Comparison of ENCODE assay signal across 16 cellular contexts in the genomic region with DNA sequence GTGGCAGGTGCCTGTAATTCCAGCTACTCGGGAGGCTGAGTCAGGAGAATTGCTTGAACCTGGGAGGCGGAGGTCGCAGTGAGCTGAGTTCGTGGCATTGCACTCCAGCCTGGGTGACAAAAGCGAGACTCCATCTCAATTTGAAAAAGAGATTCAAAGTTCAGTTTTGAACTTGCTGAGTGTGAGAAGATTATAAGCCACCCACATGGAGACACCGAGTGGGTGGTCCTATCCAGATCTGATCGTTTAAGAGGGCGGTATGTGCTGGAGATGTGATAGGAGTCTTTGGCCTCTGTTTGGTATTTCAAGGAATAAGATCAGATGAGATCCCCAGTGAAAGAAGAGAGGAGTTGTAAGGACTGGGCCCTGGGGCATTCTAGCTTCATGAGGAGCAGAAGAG. TPM values are rescaled to one million over a fixed set of nuclear protein-coding genes. Genes with fewer than 3 reads are reported as not detected.
DNase-seq lines count a peak whose midpoint lies in the region; ATAC-seq and TF ChIP-seq lines count a peak whose summit lies in the region.
"Had no signal": no experiment of that assay in that cellular context is flagged by ENCODE, and none has a peak within 500 bp of the region (broad histone marks: within the 10 kb centered on the region; RNA-seq: fewer than 3 reads in every experiment).

No MANE protein-coding gene starts in this region.

- H3K4me3 Mint-ChIP-seq in activated T-helper 2 cell treated with anti-CD3 and anti-CD28 coated beads, Interferon-gamma antibody, Interleukin-2, Interleukin-4, amounts not matched to agents 10 μg/mL and 5 μg/mL and 100 μg/mL, durations not matched to agents 14 hours and 24 hours and 36 hours (ENCODE audit: low read depth), result peak overlapping the region; percentile 0
- H3K4me3 Mint-ChIP-seq in glutamatergic neuron (ENCODE audit: unreplicated experiment), result no peak overlapping the region
- H3K4me3 Mint-ChIP-seq in naive thymus-derived CD8-positive, alpha-beta T cell, result no peak overlapping the region
- H3K4me3 Mint-ChIP-seq: CD8-positive, alpha-beta T cell had no signal

- intact Hi-C loops in activated T-helper 2 cell treated with anti-CD3 and anti-CD28 coated beads, Interferon-gamma antibody, Interleukin-2, Interleukin-4, amounts not matched to agents 10 μg/mL and 5 μg/mL and 100 μg/mL, durations not matched to agents 14 hours and 24 hours and 36 hours (cut with micrococcal nuclease), result no loop called here
- intact Hi-C loops in vagina (cut with DNase I), result no loop called here
- intact Hi-C loops in aorta (cut with DNase I), result no loop called here

- peaks cover 2% of the 10 kb centered on the region for H3K4me1 ChIP-seq in vagina
- H3K4me1 ChIP-seq in aorta (ENCODE audit: control insufficient read depth in 1 of 2, insufficient read depth in 2 of 2, low read length in 2 of 2), result no peaks in the 10 kb centered on the region
- H3K4me1 ChIP-seq: HAP-1 had no signal

- WGBS in aorta, 2 donors, result 92 to 96% methylated on average over 8 of the region's 8 CpGs

- no peak for ATAC-seq in activated naive CD4-positive, alpha-beta T cell treated with anti-CD3 and anti-CD28 coated beads, Interleukin-2, amount 50 U/mL, for 72 hours
- ATAC-seq in aorta (ENCODE audit: low FRiP score), result no peak
- no peak for ATAC-seq in naive thymus-derived CD8-positive, alpha-beta T cell
- ATAC-seq: CD8-positive, alpha-beta T cell had no signal

- peak overlapping the region; percentile 11 to 76 for H3K27ac Mint-ChIP-seq in activated naive CD4-positive, alpha-beta T cell treated with anti-CD3 and anti-CD28 coated beads, Interleukin-2, amount 50 U/mL, for 72 hours
- H3K27ac Mint-ChIP-seq in activated T-helper 2 cell treated with anti-CD3 and anti-CD28 coated beads, Interferon-gamma antibody, Interleukin-2, Interleukin-4, amounts not matched to agents 10 μg/mL and 5 μg/mL and 100 μg/mL, durations not matched to agents 14 hours and 24 hours and 36 hours, result peak overlapping the region; percentile 12
- H3K27ac Mint-ChIP-seq in glutamatergic neuron (ENCODE audit: unreplicated experiment), result peak overlapping the region; percentile 16
- peak overlapping the region in 4 of 10 donors; percentile 0 to 68 (median 35) for H3K27ac Mint-ChIP-seq in naive thymus-derived CD8-positive, alpha-beta T cell

- TF ChIP-seq POLR2A in vagina (IDR thresholded peaks at IDR 0.05), result no peak

- DNase-seq in activated naive CD4-positive, alpha-beta T cell treated with anti-CD3 and anti-CD28 coated beads, Interleukin-2, amount 50 U/mL, for 72 hours (ENCODE audit: low spot score in 2 of 2), result no peak
- no peak for DNase-seq in activated naive CD4-positive, alpha-beta T cell (lab: John Stamatoyannopoulos, UW)
- DNase-seq in activated T-helper 2 cell treated with anti-CD3 and anti-CD28 coated beads, Interferon-gamma antibody, Interleukin-2, Interleukin-4, amounts not matched to agents 10 μg/mL and 5 μg/mL and 100 μg/mL, durations not matched to agents 14 hours and 24 hours and 36 hours (ENCODE audit: low spot score), result no peak
- no peak for DNase-seq in glutamatergic neuron
- DNase-seq in vagina (ENCODE audit: extremely low spot score in 2 of 2), result peak; percentile 25 to 52
- DNase-seq in aorta, result no peak
- no peak for DNase-seq in naive thymus-derived CD8-positive, alpha-beta T cell
- DNase-seq: ACHN; CD8-positive, alpha-beta T cell; DMS79 treated with DMSO at 0.1 percent for 48 hours; IMR-90; Kasumi-1; NCI-H1105 treated with DMSO at 0.1 percent for 48 hours; NCI-H187 treated with DMSO at 0.1 percent for 48 hours; NCI-H510A treated with DMSO at 0.1 percent for 48 hours had no signal

- peaks cover 40% of the 10 kb centered on the region for H3K4me1 Mint-ChIP-seq in activated T-helper 2 cell treated with anti-CD3 and anti-CD28 coated beads, Interferon-gamma antibody, Interleukin-2, Interleukin-4, amounts not matched to agents 10 μg/mL and 5 μg/mL and 100 μg/mL, durations not matched to agents 14 hours and 24 hours and 36 hours (ENCODE audit: low read depth)
- peaks cover 44% of the 10 kb centered on the region for H3K4me1 Mint-ChIP-seq in glutamatergic neuron (ENCODE audit: low read depth, unreplicated experiment)
- H3K4me1 Mint-ChIP-seq in naive thymus-derived CD8-positive, alpha-beta T cell, result peaks cover 34 to 64% (median 46%) of the 10 kb centered on the region in 4 donors

- no peaks in the 10 kb centered on the region for H3K9me3 Mint-ChIP-seq in activated naive CD4-positive, alpha-beta T cell treated with anti-CD3 and anti-CD28 coated beads, Interleukin-2, amount 50 U/mL, for 72 hours
- no peaks in the 10 kb centered on the region for H3K9me3 Mint-ChIP-seq in activated T-helper 2 cell treated with anti-CD3 and anti-CD28 coated beads, Interferon-gamma antibody, Interleukin-2, Interleukin-4, amounts not matched to agents 10 μg/mL and 5 μg/mL and 100 μg/mL, durations not matched to agents 14 hours and 24 hours and 36 hours
- H3K9me3 Mint-ChIP-seq in glutamatergic neuron (ENCODE audit: unreplicated experiment), result peaks cover 4% of the 10 kb centered on the region
- H3K9me3 Mint-ChIP-seq in naive thymus-derived CD8-positive, alpha-beta T cell, result no peaks in the 10 kb centered on the region
- H3K9me3 Mint-ChIP-seq: CD8-positive, alpha-beta T cell had no signal

- no peaks in the 10 kb centered on the region for H3K27me3 ChIP-seq in vagina
- H3K27me3 ChIP-seq in aorta (ENCODE audit: control insufficient read depth in 1 of 2, insufficient read depth in 2 of 2, low read length in 1 of 2), result no peaks in the 10 kb centered on the region

- H3K4me3 ChIP-seq in vagina (no peak overlapping the region), aorta (ENCODE audit: low read length in 2 of 2) (no peak overlapping the region)
- H3K4me3 ChIP-seq: HAP-1 had no signal

- TF ChIP-seq CTCF in glutamatergic neuron (IDR thresholded peaks at IDR 0.05; ENCODE audit: partially characterized antibody, unreplicated experiment) (no peak), vagina (IDR thresholded peaks at IDR 0.05) (no peak)

- H3K36me3 Mint-ChIP-seq in activated naive CD4-positive, alpha-beta T cell treated with anti-CD3 and anti-CD28 coated beads, Interleukin-2, amount 50 U/mL, for 72 hours, result peaks cover 33 to 47% of the 10 kb centered on the region in 2 donors
- H3K36me3 Mint-ChIP-seq in activated T-helper 2 cell treated with anti-CD3 and anti-CD28 coated beads, Interferon-gamma antibody, Interleukin-2, Interleukin-4, amounts not matched to agents 10 μg/mL and 5 μg/mL and 100 μg/mL, durations not matched to agents 14 hours and 24 hours and 36 hours (ENCODE audit: low read depth), result peaks cover 45% of the 10 kb centered on the region
- H3K36me3 Mint-ChIP-seq in glutamatergic neuron (ENCODE audit: unreplicated experiment), result peaks cover 30% of the 10 kb centered on the region
- peaks cover 11 to 63% (median 33%) of the 10 kb centered on the region in 3 donors for H3K36me3 Mint-ChIP-seq in naive thymus-derived CD8-positive, alpha-beta T cell

- POLR2A ChIA-PET in naive thymus-derived CD8-positive, alpha-beta T cell (lab: Charles Lee), result no interaction called here

- H3K9me3 ChIP-seq in vagina, result no peaks in the 10 kb centered on the region
- H3K9me3 ChIP-seq in aorta (ENCODE audit: control insufficient read depth, low read length), result no peaks in the 10 kb centered on the region
- H3K9me3 ChIP-seq: HAP-1 had no signal

- H3K36me3 ChIP-seq in vagina (peaks cover 0 to 6% of the 10 kb centered on the region in 2 donors), aorta (ENCODE audit: control insufficient read depth in 1 of 2, insufficient read depth in 2 of 2, low read length in 1 of 2) (no peaks in the 10 kb centered on the region)
- H3K36me3 ChIP-seq: HAP-1 had no signal

- no peaks in the 10 kb centered on the region for H3K27me3 Mint-ChIP-seq in activated T-helper 2 cell treated with anti-CD3 and anti-CD28 coated beads, Interferon-gamma antibody, Interleukin-2, Interleukin-4, amounts not matched to agents 10 μg/mL and 5 μg/mL and 100 μg/mL, durations not matched to agents 14 hours and 24 hours and 36 hours (ENCODE audit: low read depth)
- H3K27me3 Mint-ChIP-seq in glutamatergic neuron (ENCODE audit: unreplicated experiment), result peaks cover 7% of the 10 kb centered on the region
- no peaks in the 10 kb centered on the region for H3K27me3 Mint-ChIP-seq in naive thymus-derived CD8-positive, alpha-beta T cell

- H3K27ac ChIP-seq in vagina, result no peak overlapping the region
- H3K27ac ChIP-seq in aorta (ENCODE audit: low read depth in 1 of 2, low read length in 2 of 2), result no peak overlapping the region

RNA-seq across cellular contexts. Expression of a gene that starts 25.6 kb away (rescaled TPM):
- 10 to 100 TPM; 49.3 to 57.5 TPM for total RNA-seq in activated naive CD4-positive, alpha-beta T cell treated with anti-CD3 and anti-CD28 coated beads, Interleukin-2, amount 50 U/mL, for 72 hours
- 19.9 and 20.0 TPM in 2 replicates for total RNA-seq in activated T-helper 2 cell treated with anti-CD3 and anti-CD28 coated beads, Interferon-gamma antibody, Interleukin-2, Interleukin-4, amounts not matched to agents 10 μg/mL and 5 μg/mL and 100 μg/mL, durations not matched to agents 14 hours and 24 hours and 36 hours
- total RNA-seq in glutamatergic neuron (ENCODE audit: unreplicated experiment), result 40.2 TPM
- total RNA-seq in vagina, result 17.2 TPM
- total RNA-seq in aorta, result 10 to 100 TPM in 1 of 2 donors, 1 to 10 TPM in 1; 6.7 to 27.6 TPM
- polyA plus RNA-seq in aorta, result 1 to 10 TPM in 1 of 2 donors, under 1 TPM in 1; 0.63 to 1.6 TPM
- total RNA-seq in naive thymus-derived CD8-positive, alpha-beta T cell, result 10 to 100 TPM; 39.5 to 42.7 TPM
- 10 to 100 TPM; 10.3 to 15.5 (median 15.2) TPM for polyA plus RNA-seq in naive thymus-derived CD8-positive, alpha-beta T cell

Comparison
In these comparisons a context has a peak if more than half of its experiments do, and no peak if none do; other contexts are left out.
1. DNase-seq: peak in vagina (2 of 2); none in activated naive CD4-positive, alpha-beta T cell treated with anti-CD3 and anti-CD28 coated beads, Interleukin-2, amount 50 U/mL, for 72 hours (0 of 2), activated naive CD4-positive, alpha-beta T cell (0 of 4), activated T-helper 2 cell treated with anti-CD3 and anti-CD28 coated beads, Interferon-gamma antibody, Interleukin-2, Interleukin-4, amounts not matched to agents 10 μg/mL and 5 μg/mL and 100 μg/mL, durations not matched to agents 14 hours and 24 hours and 36 hours (single experiment), glutamatergic neuron (single experiment), aorta (0 of 2) and naive thymus-derived CD8-positive, alpha-beta T cell (0 of 10).